9 cellular contexts compared by ENCODE assay signal in genomic region chr16:80819988-80820387, GRCh38.
"Had no signal": no experiment of that assay in that cellular context is flagged by ENCODE, and none has a peak within 500 bp of the region (broad histone marks: within the 10 kb centered on the region; RNA-seq: fewer than 3 reads in every experiment).

No MANE protein-coding gene starts in this region.

- H3K4me3 Mint-ChIP-seq: GM23338, H9, HFFc6 had no signal

- H3K9ac ChIP-seq: GM23248 had no signal

- H3K4me1 Mint-ChIP-seq: GM23338, H9 had no signal

- H3K4me1 ChIP-seq: HAP-1 had no signal

- H3K4me3 ChIP-seq: GM23248, GM23338, HAP-1 had no signal

- H3K36me3 ChIP-seq: HAP-1 had no signal

- DNase-seq: GM23248, GOT3, H7, H9, HCEC 1CT, HFFc6 had no signal

- H3K27ac Mint-ChIP-seq: GM23338, H9, HFFc6 had no signal

- H3K9me3 Mint-ChIP-seq: H9, HFFc6 had no signal

- H3K9me3 ChIP-seq: HAP-1 had no signal

- ATAC-seq: GM23338, HCT116 had no signal

- H3K4me2 ChIP-seq: GM23338 had no signal

- H2AFZ ChIP-seq: GM23248, GM23338 had no signal

- H3K27ac ChIP-seq: GM23248 had no signal
